Comparison of ENCODE assay signal across 8 cellular contexts in the genomic region with DNA sequence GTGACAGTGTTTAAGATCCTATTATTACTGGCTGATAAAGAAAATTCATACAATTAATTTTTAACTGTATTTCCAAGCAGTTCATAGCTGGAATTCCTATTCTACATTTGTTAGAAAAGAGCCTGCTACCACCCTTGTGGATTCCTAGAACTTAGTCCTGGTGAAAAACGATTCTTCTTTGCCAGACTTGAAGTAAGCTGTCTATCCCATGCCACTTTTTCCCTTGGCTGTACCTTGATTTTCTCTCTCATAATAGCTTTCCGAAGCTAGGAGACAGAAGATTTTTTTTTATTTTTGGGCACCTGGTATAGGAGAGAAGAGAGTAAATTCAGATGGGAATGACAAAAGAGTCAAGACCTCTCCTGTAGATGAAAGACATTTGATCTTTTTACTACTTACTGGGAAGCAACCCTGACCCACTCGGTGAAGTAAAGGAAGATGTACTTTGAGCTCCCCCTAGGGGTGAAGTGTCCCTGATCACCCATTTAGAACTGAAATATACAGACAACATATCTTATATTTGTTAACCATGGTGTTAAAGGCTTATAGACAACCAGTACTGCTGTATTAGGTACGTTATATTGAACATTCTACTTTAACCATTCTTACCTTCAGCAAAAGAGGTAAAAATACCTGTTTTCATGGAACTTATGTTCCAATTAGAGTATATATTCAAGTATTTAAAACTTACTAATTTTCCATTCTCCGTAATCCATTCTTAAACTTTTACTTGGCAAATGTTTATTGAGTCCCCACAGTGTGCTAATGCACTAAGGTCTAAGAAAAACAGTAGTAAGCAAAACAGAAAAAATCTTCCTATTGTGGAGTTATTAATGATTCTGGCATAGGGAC. TPM values are rescaled to one million over a fixed set of nuclear protein-coding genes. Genes with fewer than 3 reads are reported as not detected.
A peak's percentile ranks its signal among the peaks of the same experiment; 100 is the strongest.
DNase-seq lines count a peak whose midpoint lies in the region; ATAC-seq and TF ChIP-seq lines count a peak whose summit lies in the region.

No MANE protein-coding gene starts in this region.

- intact Hi-C loops in thyroid gland (cut with DNase I) = no loop called here

- no peak overlapping the region for H3K4me3 Mint-ChIP-seq in neural progenitor cell

- no peak for TF ChIP-seq POLR2A in thyroid gland (IDR thresholded peaks at IDR 0.05)

- H3K9me3 ChIP-seq in OCI-LY1 (ENCODE audit: low read length) (no peaks in the 10 kb centered on the region), neural progenitor cell (ENCODE audit: low read depth) (no peaks in the 10 kb centered on the region), thyroid gland (no peaks in the 10 kb centered on the region)

- H3K27ac Mint-ChIP-seq in neural progenitor cell = no peak overlapping the region

- H3F3A ChIP-seq in OCI-LY1 (ENCODE audit: insufficient read depth, low read length) (no peaks in the 10 kb centered on the region), neural progenitor cell (ENCODE audit: low read depth) (peaks cover 5% of the 10 kb centered on the region)

- H3K36me3 ChIP-seq in OCI-LY1 (ENCODE audit: insufficient read depth, low read length) (peaks cover 32% of the 10 kb centered on the region), neural progenitor cell (no peaks in the 10 kb centered on the region), thyroid gland (peaks cover 0 to 3% of the 10 kb centered on the region in 2 donors)

- H4K20me1 ChIP-seq in OCI-LY1 (ENCODE audit: insufficient read depth, low read length) (no peaks in the 10 kb centered on the region; the same call in 1 of the 2 replicates), neural progenitor cell (ENCODE audit: low read depth) (peaks cover 13% of the 10 kb centered on the region)

- ATAC-seq in GM21367 (IDR thresholded peaks at IDR 0.05; ENCODE audit: unreplicated experiment) (peak; percentile 89), HG03575 (IDR thresholded peaks at IDR 0.05; ENCODE audit: extremely low read depth, insufficient number of reproducible peaks, low FRiP score, unreplicated experiment) (peak; percentile 86)

- H3K9ac ChIP-seq in OCI-LY1 (ENCODE audit: low read length) (no peak overlapping the region), neural progenitor cell (no peak overlapping the region)

- no peaks in the 10 kb centered on the region for H3K9me3 Mint-ChIP-seq in neural progenitor cell

- peak; percentile 78 for TF ChIP-seq CTCF in OCI-LY1 (IDR thresholded peaks at IDR 0.05; ENCODE audit: low read length)
- peak; percentile 72 for TF ChIP-seq CTCF in neural progenitor cell (IDR thresholded peaks at IDR 0.05)
- TF ChIP-seq CTCF in thyroid gland (IDR thresholded peaks at IDR 0.05) = peak; percentile 47 to 69 (median 62)

- H3K27me3 ChIP-seq in OCI-LY1 (ENCODE audit: insufficient read depth, low read length) (no peaks in the 10 kb centered on the region), neural progenitor cell (no peaks in the 10 kb centered on the region), thyroid gland (no peaks in the 10 kb centered on the region)

- H3K4me2 ChIP-seq in OCI-LY1 (ENCODE audit: low read length) (no peak overlapping the region), neural progenitor cell (no peak overlapping the region)

- H3K4me1 Mint-ChIP-seq in neural progenitor cell = peaks cover 2% of the 10 kb centered on the region

- 48 to 50% methylated on average over 5 of the region's 5 CpGs for WGBS in thyroid gland, 2 donors

- peaks cover 3% of the 10 kb centered on the region for H3K79me2 ChIP-seq in OCI-LY1 (ENCODE audit: insufficient read depth, low read length)
- peaks cover 31% of the 10 kb centered on the region for H3K79me2 ChIP-seq in neural progenitor cell (ENCODE audit: low read depth)

- no peak overlapping the region for H3K4me3 ChIP-seq in OCI-LY1 (ENCODE audit: low read depth, low read length, poor library complexity, severe bottlenecking)
- H3K4me3 ChIP-seq in neural progenitor cell = no peak overlapping the region
- no peak overlapping the region for H3K4me3 ChIP-seq in thyroid gland (replicated peaks in 1 of 3)

- H3K4me1 ChIP-seq in OCI-LY1 (ENCODE audit: insufficient read depth, low read length, severe bottlenecking) (no peaks in the 10 kb centered on the region), neural progenitor cell (peaks cover 6% of the 10 kb centered on the region), thyroid gland (no peaks in the 10 kb centered on the region)

- no peaks in the 10 kb centered on the region for H3K9me2 ChIP-seq in OCI-LY1 (ENCODE audit: low read depth, low read length)

- peak; percentile 39 for DNase-seq in Daoy (ENCODE audit: low read depth)
- DNase-seq in activated CD8-positive, alpha-beta memory T cell treated with anti-CD3 and anti-CD28 coated beads, Interleukin-2, amount 50 U/mL, for 24 hours (ENCODE audit: extremely low read depth) = peak; percentile 15
- peak; percentile 84 for DNase-seq in fibroblast of peridontal ligament (ENCODE audit: extremely low read depth)
- DNase-seq in neural progenitor cell (ENCODE audit: low spot score) = peak; percentile 77
- peak; percentile 47 to 55 for DNase-seq in thyroid gland

- H2AFZ ChIP-seq in OCI-LY1 (ENCODE audit: low read length) (no peak overlapping the region), neural progenitor cell (replicated peaks) (no peak overlapping the region)

- peaks cover 2% of the 10 kb centered on the region for H3K27me3 Mint-ChIP-seq in neural progenitor cell (ENCODE audit: insufficient read depth, low read depth)

- H3K27ac ChIP-seq in OCI-LY1 (ENCODE audit: low read depth, low read length, poor library complexity, severe bottlenecking) = no peak overlapping the region
- no peak overlapping the region for H3K27ac ChIP-seq in neural progenitor cell
- no peak overlapping the region for H3K27ac ChIP-seq in thyroid gland

- H3K36me3 Mint-ChIP-seq in neural progenitor cell = peaks cover 10% of the 10 kb centered on the region

RNA-seq across cellular contexts. Expression of a gene that starts 36.2 kb away (rescaled TPM):
- total RNA-seq in Daoy (2014; rRNA removed; shearing (Covaris generic)) = 13.8 and 17.1 TPM in 2 replicates
- total RNA-seq in neural progenitor cell (ENCODE audit: low replicate concordance) = 40.8 and 61.6 TPM in 2 replicates
- total RNA-seq in thyroid gland = 10 to 100 TPM; 23.0 to 30.2 (median 24.7) TPM

RNA-seq across cellular contexts. Expression of a gene that starts 54.5 kb away (rescaled TPM):
- total RNA-seq in Daoy (2014; rRNA removed; shearing (Covaris generic)) = 3.7 and 6.2 TPM in 2 replicates
- total RNA-seq in neural progenitor cell (ENCODE audit: low replicate concordance) (9.8 and 18.9 TPM in 2 replicates), thyroid gland (10 to 100 TPM; 14.0 to 28.8 (median 15.7) TPM)

RNA-seq across cellular contexts. Expression of a gene that starts 54.7 kb away (rescaled TPM):
- total RNA-seq in Daoy (2014; rRNA removed; shearing (Covaris generic)) = 25.8 and 28.6 TPM in 2 replicates
- 102 and 180 TPM in 2 replicates for total RNA-seq in neural progenitor cell (ENCODE audit: low replicate concordance)
- 100 to 1,000 TPM in 1 of 4 donors, 10 to 100 TPM in 3; 85.7 to 122 (median 90.9) TPM for total RNA-seq in thyroid gland

Comparison
In these comparisons a context has a peak if more than half of its experiments do, and no peak if none do; other contexts are left out.
1. DNase-seq: peak in every context shown above with its lines; median percentile 84 in fibroblast of peridontal ligament; 77 in neural progenitor cell; 51 in thyroid gland; 39 in Daoy; 15 in activated CD8-positive, alpha-beta memory T cell treated with anti-CD3 and anti-CD28 coated beads, Interleukin-2, amount 50 U/mL, for 24 hours.